Comparison of ENCODE assay signal across 14 cellular contexts in the genomic region with DNA sequence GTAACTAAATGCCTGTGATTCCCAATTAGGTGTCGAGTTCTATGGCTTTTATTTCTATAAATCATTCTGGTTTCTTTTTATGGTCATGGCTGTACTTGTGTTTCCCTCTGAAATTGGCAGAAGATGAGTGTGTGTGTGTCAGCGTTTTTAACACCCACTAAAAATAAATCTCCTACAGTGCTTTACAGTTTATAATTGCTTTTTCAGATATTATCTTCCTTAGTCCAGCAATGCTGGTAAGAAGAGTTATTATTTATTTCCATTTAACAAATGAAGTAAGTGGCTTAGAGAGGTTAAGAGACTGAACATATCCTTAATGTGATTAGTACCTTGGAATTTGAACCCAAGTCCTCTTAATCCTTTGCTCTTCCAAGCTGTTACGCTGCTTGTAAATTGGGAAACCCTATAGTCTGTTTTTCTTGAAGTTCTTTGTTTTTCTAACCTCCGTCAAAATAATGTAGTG.
DNase-seq lines count a peak whose midpoint lies in the region; ATAC-seq and TF ChIP-seq lines count a peak whose summit lies in the region.
"Had no signal": no experiment of that assay in that cellular context is flagged by ENCODE, and none has a peak within 500 bp of the region (broad histone marks: within the 10 kb centered on the region; RNA-seq: fewer than 3 reads in every experiment).

No MANE protein-coding gene starts in this region.

- H3K9me2 ChIP-seq in HCT116 (ENCODE audit: insufficient read depth) = no peaks in the 10 kb centered on the region

- CTCF ChIA-PET in HCT116 (lab: Charles Lee) = interaction anchor here (0.7 to 1.5 kb wide), 6 partner anchors 11 to 752 kb away, joined by 3 to 5 read pairs (median 3); no protein-coding TSS in a partner anchor

- no peak for TF ChIP-seq CTCF in HCT116 (IDR thresholded peaks at IDR 0.05 in 2 of 3, conservative IDR thresholded peaks at IDR 0.05 in 1 of 3; ENCODE audit: borderline replicate concordance in 1 of 3, insufficient read depth in 1 of 3, low read depth in 2 of 3, low read length in 2 of 3)
- TF ChIP-seq CTCF in foreskin keratinocyte (conservative IDR thresholded peaks at IDR 0.05) = no peak
- no peak for TF ChIP-seq CTCF in sigmoid colon (IDR thresholded peaks at IDR 0.05)
- TF ChIP-seq CTCF in ovary (IDR thresholded peaks at IDR 0.05) = no peak

- no peaks in the 10 kb centered on the region for H3K9me3 Mint-ChIP-seq in stimulated activated naive CD8-positive, alpha-beta T cell treated with anti-CD3 and anti-CD28 coated beads, Interleukin-15, amount 100 ng/mL, for 72 hours
- H3K9me3 Mint-ChIP-seq: CD8-positive, alpha-beta memory T cell had no signal

- H3K36me3 ChIP-seq in HCT116 (ENCODE audit: control insufficient read depth in 1 of 2, insufficient read depth in 2 of 2, low read length in 2 of 2) = no peaks in the 10 kb centered on the region
- no peaks in the 10 kb centered on the region for H3K36me3 ChIP-seq in sigmoid colon
- no peaks in the 10 kb centered on the region for H3K36me3 ChIP-seq in ovary
- H3K36me3 ChIP-seq: ascending aorta had no signal

- no peak for TF ChIP-seq EP300 in sigmoid colon (IDR thresholded peaks at IDR 0.05)
- TF ChIP-seq EP300 in ovary (IDR thresholded peaks at IDR 0.05) = no peak

- DNase-seq in HCT116 (ENCODE audit: low read depth, low spot score) (no peak), NCI-H524 (lab: John Stamatoyannopoulos, UW) (peak; percentile 59 to 85), foreskin keratinocyte (no peak), sigmoid colon (no peak), ovary (no peak)
- no peak for DNase-seq in stimulated activated naive CD8-positive, alpha-beta T cell treated with anti-CD3 and anti-CD28 coated beads, Interleukin-15, amount 100 ng/mL, for 72 hours
- DNase-seq: activated T-cell treated with anti-CD3 and anti-CD28 coated beads for 4 hours; CD8-positive, alpha-beta memory T cell; KBM-7; stimulated activated CD4-positive, alpha-beta T cell treated with anti-CD3 and anti-CD28 coated beads, Interleukin-1b, Interleukin-23, amount 100 ng/mL, for 48 hours; stimulated activated naive B cell treated with anti-CD40 and anti-IgM and Interleukin-4, amounts not matched to agents 10 μg/mL and 1 μg/mL and 100 μg/mL, for 72 hours had no signal

- no peak overlapping the region for H3K4me3 Mint-ChIP-seq in stimulated activated naive CD8-positive, alpha-beta T cell treated with anti-CD3 and anti-CD28 coated beads, Interleukin-15, amount 100 ng/mL, for 72 hours
- H3K4me3 Mint-ChIP-seq: CD8-positive, alpha-beta memory T cell; stimulated activated naive B cell treated with anti-CD40 and anti-IgM and Interleukin-4, amounts not matched to agents 10 μg/mL and 1 μg/mL and 100 μg/mL, for 72 hours had no signal

- H3K79me2 ChIP-seq in HCT116 (ENCODE audit: insufficient read depth, low read length) = peaks cover 75% of the 10 kb centered on the region

- TF ChIP-seq POLR2A in HCT116 (IDR thresholded peaks at IDR 0.05; ENCODE audit: borderline replicate concordance, extremely low read depth, insufficient read depth, insufficient read length) (no peak), sigmoid colon (IDR thresholded peaks at IDR 0.05) (no peak), ovary (IDR thresholded peaks at IDR 0.05) (no peak)

- ATAC-seq in HCT116 (no peak), foreskin keratinocyte (no peak), HG02852 (IDR thresholded peaks at IDR 0.05; ENCODE audit: unreplicated experiment) (no peak), HG03280 (IDR thresholded peaks at IDR 0.05; ENCODE audit: unreplicated experiment) (no peak)
- ATAC-seq in stimulated activated naive CD8-positive, alpha-beta T cell treated with anti-CD3 and anti-CD28 coated beads, Interleukin-15, amount 100 ng/mL, for 72 hours = no peak
- ATAC-seq: stimulated activated naive B cell treated with anti-CD40 and anti-IgM and Interleukin-4, amounts not matched to agents 10 μg/mL and 1 μg/mL and 100 μg/mL, for 72 hours had no signal

- H2AFZ ChIP-seq in HCT116 (ENCODE audit: low read depth, low read length, poor library complexity, severe bottlenecking) = no peak overlapping the region

- H3K27ac Mint-ChIP-seq in stimulated activated naive CD8-positive, alpha-beta T cell treated with anti-CD3 and anti-CD28 coated beads, Interleukin-15, amount 100 ng/mL, for 72 hours = no peak overlapping the region
- H3K27ac Mint-ChIP-seq: CD8-positive, alpha-beta memory T cell; stimulated activated naive B cell treated with anti-CD40 and anti-IgM and Interleukin-4, amounts not matched to agents 10 μg/mL and 1 μg/mL and 100 μg/mL, for 72 hours had no signal

- H3K27ac ChIP-seq in HCT116 (ENCODE audit: low read depth, low read length) = peak overlapping the region; percentile 88
- peak overlapping the region; percentile 61 for H3K27ac ChIP-seq in foreskin keratinocyte
- H3K27ac ChIP-seq in sigmoid colon = peak overlapping the region; percentile 25 to 81 (median 78)
- no peak overlapping the region for H3K27ac ChIP-seq in ovary

- WGBS in sigmoid colon, 2 donors = 11 to 51% methylated on average over 4 of the region's 4 CpGs
- 21 to 27% (median 25%) methylated on average over 4 of the region's 4 CpGs for WGBS in ovary, 3 donors

- BruUV-seq in HCT116 (replicated peaks; lab: Mats Ljungman, UMichigan) = no TSS peak

- peak overlapping the region; percentile 64 for H3K9ac ChIP-seq in HCT116 (ENCODE audit: low read length)

- TF ChIP-seq RAD21 in HCT116 (IDR thresholded peaks at IDR 0.05; ENCODE audit: low read depth) = no peak

- H3K4me1 Mint-ChIP-seq in stimulated activated naive CD8-positive, alpha-beta T cell treated with anti-CD3 and anti-CD28 coated beads, Interleukin-15, amount 100 ng/mL, for 72 hours = no peaks in the 10 kb centered on the region
- H3K4me1 Mint-ChIP-seq: CD8-positive, alpha-beta memory T cell; stimulated activated naive B cell treated with anti-CD40 and anti-IgM and Interleukin-4, amounts not matched to agents 10 μg/mL and 1 μg/mL and 100 μg/mL, for 72 hours had no signal

- H3K4me1 ChIP-seq in HCT116 (ENCODE audit: control insufficient read depth in 1 of 2, insufficient read depth in 2 of 2, low read length in 2 of 2) = peaks cover 67 to 74% of the 10 kb centered on the region in 2 experiments
- peaks cover 44% of the 10 kb centered on the region for H3K4me1 ChIP-seq in foreskin keratinocyte
- H3K4me1 ChIP-seq in sigmoid colon = peaks cover 0 to 70% (median 59%) of the 10 kb centered on the region in 4 donors
- peaks cover 29% of the 10 kb centered on the region for H3K4me1 ChIP-seq in ovary (ENCODE audit: insufficient read depth)

- peak overlapping the region; percentile 86 for H3K4me2 ChIP-seq in HCT116 (ENCODE audit: low read length)

- RAD21 ChIA-PET in HCT116 (lab: Charles Lee; ENCODE audit: low non-redundant PET in 1 of 2, low total read pairs in 2 of 2, uncharacterized antibody in 2 of 2, unreplicated experiment in 2 of 2) = interaction anchor here in 1 of 2 experiments (0.6 to 1.0 kb wide), 2 partner anchors 11 to 135 kb away, joined by 3 read pairs; no protein-coding TSS in a partner anchor

- H3K27me3 ChIP-seq in HCT116 (ENCODE audit: insufficient read depth, low read length) = no peaks in the 10 kb centered on the region
- no peaks in the 10 kb centered on the region for H3K27me3 ChIP-seq in foreskin keratinocyte
- H3K27me3 ChIP-seq in sigmoid colon = no peaks in the 10 kb centered on the region
- H3K27me3 ChIP-seq in ovary = no peaks in the 10 kb centered on the region
- H3K27me3 ChIP-seq: ascending aorta had no signal

- H3K9me3 ChIP-seq in HCT116 (ENCODE audit: control insufficient read depth in 1 of 2, insufficient read depth in 1 of 2, low read depth in 1 of 2, low read length in 2 of 2) (no peaks in the 10 kb centered on the region), sigmoid colon (no peaks in the 10 kb centered on the region), ovary (no peaks in the 10 kb centered on the region)
- H3K9me3 ChIP-seq: ascending aorta had no signal

- intact Hi-C loops in HCT116 (cut with micrococcal nuclease) (no loop called here), sigmoid colon (cut with DNase I) (no loop called here), ovary (cut with DNase I) (no loop called here)

- H3K27me3 Mint-ChIP-seq in stimulated activated naive CD8-positive, alpha-beta T cell treated with anti-CD3 and anti-CD28 coated beads, Interleukin-15, amount 100 ng/mL, for 72 hours = peaks cover 76% of the 10 kb centered on the region

- H4K20me1 ChIP-seq in HCT116 (ENCODE audit: insufficient read depth) = no peaks in the 10 kb centered on the region

- POLR2A ChIA-PET in HCT116 (lab: Charles Lee) = interaction anchor here (1.6 kb wide), 1 partner anchor 10 kb away, joined by 5 read pairs; no protein-coding TSS in a partner anchor

- H3K4me3 ChIP-seq in HCT116 (replicated peaks in 1 of 2; ENCODE audit: low read depth in 1 of 2, low read length in 2 of 2) (peak overlapping the region in 1 of 2 experiments; percentile 52; a peak in 3 of 4 replicates), sigmoid colon (no peak overlapping the region), ovary (no peak overlapping the region)
- H3K4me3 ChIP-seq: ascending aorta had no signal

TF ChIP-seq in HCT116, 20 proteins besides CTCF, POLR2A, EP300 and RAD21 (continues in another document):
- TF ChIP-seq ZNF274 (IDR thresholded peaks at IDR 0.05; ENCODE audit: low read depth, low read length) (no peak), CEBPB (IDR thresholded peaks at IDR 0.05; ENCODE audit: low read depth) (no peak), EZH2phosphoT487 (IDR thresholded peaks at IDR 0.05; ENCODE audit: borderline replicate concordance) (no peak), ELF1 (IDR thresholded peaks at IDR 0.05; ENCODE audit: borderline replicate concordance, low read depth) (no peak), SP1 (IDR thresholded peaks at IDR 0.05; ENCODE audit: low read depth) (no peak), SIN3A (IDR thresholded peaks at IDR 0.05; ENCODE audit: low read depth) (no peak), POLR2AphosphoS5 (IDR thresholded peaks at IDR 0.05; ENCODE audit: low read depth, low read length) (no peak), EZH2 (IDR thresholded peaks at IDR 0.05) (no peak)
- TF ChIP-seq, protein P1, sequence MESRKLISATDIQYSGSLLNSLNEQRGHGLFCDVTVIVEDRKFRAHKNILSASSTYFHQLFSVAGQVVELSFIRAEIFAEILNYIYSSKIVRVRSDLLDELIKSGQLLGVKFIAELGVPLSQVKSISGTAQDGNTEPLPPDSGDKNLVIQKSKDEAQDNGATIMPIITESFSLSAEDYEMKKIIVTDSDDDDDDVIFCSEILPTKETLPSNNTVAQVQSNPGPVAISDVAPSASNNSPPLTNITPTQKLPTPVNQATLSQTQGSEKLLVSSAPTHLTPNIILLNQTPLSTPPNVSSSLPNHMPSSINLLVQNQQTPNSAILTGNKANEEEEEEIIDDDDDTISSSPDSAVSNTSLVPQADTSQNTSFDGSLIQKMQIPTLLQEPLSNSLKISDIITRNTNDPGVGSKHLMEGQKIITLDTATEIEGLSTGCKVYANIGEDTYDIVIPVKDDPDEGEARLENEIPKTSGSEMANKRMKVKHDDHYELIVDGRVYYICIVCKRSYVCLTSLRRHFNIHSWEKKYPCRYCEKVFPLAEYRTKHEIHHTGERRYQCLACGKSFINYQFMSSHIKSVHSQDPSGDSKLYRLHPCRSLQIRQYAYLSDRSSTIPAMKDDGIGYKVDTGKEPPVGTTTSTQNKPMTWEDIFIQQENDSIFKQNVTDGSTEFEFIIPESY (IDR thresholded peaks at IDR 0.05; ENCODE audit: extremely low read depth, insufficient replicate concordance, low read length) = no peak

Comparison
In these comparisons a context has a peak if more than half of its experiments do, and no peak if none do; other contexts are left out.
1. DNase-seq: peak in NCI-H524 (2 of 2); none in HCT116 (single experiment), foreskin keratinocyte (0 of 2), sigmoid colon (single experiment), stimulated activated naive CD8-positive, alpha-beta T cell treated with anti-CD3 and anti-CD28 coated beads, Interleukin-15, amount 100 ng/mL, for 72 hours (0 of 2) and ovary (0 of 5).
2. H3K27ac ChIP-seq: peak in HCT116 (single experiment), foreskin keratinocyte (single experiment) and sigmoid colon (4 of 4); none in ovary (0 of 2).